ENCODE assay signal across 15 cellular contexts in the genomic region with DNA sequence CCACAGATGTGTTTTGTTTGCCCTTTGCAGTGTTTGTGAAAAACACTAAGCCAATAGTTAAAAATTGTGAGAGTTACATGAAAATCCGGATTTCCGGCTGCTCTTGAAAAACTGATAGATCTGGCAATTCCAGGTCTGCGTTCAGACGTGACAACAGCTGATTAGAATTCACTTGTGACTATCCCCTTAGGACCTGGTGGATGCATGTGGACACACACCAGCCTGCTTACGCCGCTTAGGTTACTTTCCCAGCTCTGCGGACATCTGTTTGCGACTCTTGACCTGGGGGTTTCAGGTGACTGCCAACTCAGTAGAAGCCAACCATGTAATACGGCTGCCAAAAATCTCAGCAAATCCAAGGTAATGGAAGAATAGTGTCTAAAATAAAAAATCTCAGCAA. TPM values are rescaled to one million over a fixed set of nuclear protein-coding genes. Genes with fewer than 3 reads are reported as not detected.
A peak's percentile ranks its signal among the peaks of the same experiment; 100 is the strongest.
DNase-seq lines count a peak whose midpoint lies in the region; ATAC-seq and TF ChIP-seq lines count a peak whose summit lies in the region.
"Had no signal": no experiment of that assay in that cellular context is flagged by ENCODE, and none has a peak within 500 bp of the region (broad histone marks: within the 10 kb centered on the region; RNA-seq: fewer than 3 reads in every experiment).

No MANE protein-coding gene starts in this region.

- no peaks in the 10 kb centered on the region for H3K27me3 ChIP-seq in MG63
- H3K27me3 ChIP-seq: BLaER1 had no signal

- no peak for ATAC-seq in activated T-helper 17 cell treated with anti-CD3 and anti-CD28 coated beads, Interleukin-2, amount 50 U/mL, for 72 hours (replicated peaks)
- ATAC-seq in activated CD4-positive, alpha-beta T cell treated with anti-CD3 and anti-CD28 coated beads for 36 hours: no peak
- no peak for ATAC-seq in HG02885 (IDR thresholded peaks at IDR 0.05; ENCODE audit: poor library complexity, unreplicated experiment)

- intact Hi-C loops in CD14-positive monocyte (cut with micrococcal nuclease): loop anchor here in 1 of 2 donors (10.0 kb wide), 1 partner anchor 126 kb away; no protein-coding TSS in a partner anchor
- intact Hi-C loops in activated CD4-positive, alpha-beta T cell treated with anti-CD3 and anti-CD28 coated beads for 36 hours (cut with DNase I, micrococcal nuclease): no loop called here

- H3K27me3 Mint-ChIP-seq in CD14-positive monocyte (ENCODE audit: low read depth in 3 of 3) (no peaks in the 10 kb centered on the region), glutamatergic neuron (ENCODE audit: unreplicated experiment) (no peaks in the 10 kb centered on the region), progenitor cell of endocrine pancreas (no peaks in the 10 kb centered on the region)
- H3K27me3 Mint-ChIP-seq in activated T-helper 17 cell treated with anti-CD3 and anti-CD28 coated beads, Interleukin-2, amount 50 U/mL, for 72 hours: no peaks in the 10 kb centered on the region
- no peaks in the 10 kb centered on the region for H3K27me3 Mint-ChIP-seq in activated CD4-positive, alpha-beta T cell treated with anti-CD3 and anti-CD28 coated beads for 36 hours

- peak overlapping the region; percentile 79 to 97 (median 90) for H3K27ac Mint-ChIP-seq in CD14-positive monocyte
- H3K27ac Mint-ChIP-seq in activated T-helper 17 cell treated with anti-CD3 and anti-CD28 coated beads, Interleukin-2, amount 50 U/mL, for 72 hours: peak overlapping the region; percentile 23
- peak overlapping the region; percentile 50 for H3K27ac Mint-ChIP-seq in glutamatergic neuron (ENCODE audit: unreplicated experiment)
- peak overlapping the region; percentile 21 for H3K27ac Mint-ChIP-seq in progenitor cell of endocrine pancreas
- no peak overlapping the region for H3K27ac Mint-ChIP-seq in activated CD4-positive, alpha-beta T cell treated with anti-CD3 and anti-CD28 coated beads for 36 hours

- H3K36me3 Mint-ChIP-seq in CD14-positive monocyte (peaks cover 48 to 80% of the 10 kb centered on the region in 2 donors), glutamatergic neuron (ENCODE audit: unreplicated experiment) (no peaks in the 10 kb centered on the region), progenitor cell of endocrine pancreas (ENCODE audit: insufficient read depth) (peaks cover 13% of the 10 kb centered on the region)
- peaks cover 95% of the 10 kb centered on the region for H3K36me3 Mint-ChIP-seq in activated T-helper 17 cell treated with anti-CD3 and anti-CD28 coated beads, Interleukin-2, amount 50 U/mL, for 72 hours (ENCODE audit: low read depth)
- H3K36me3 Mint-ChIP-seq in activated CD4-positive, alpha-beta T cell treated with anti-CD3 and anti-CD28 coated beads for 36 hours (ENCODE audit: low read depth): peaks cover 26% of the 10 kb centered on the region

- H3K9me3 Mint-ChIP-seq in CD14-positive monocyte: peaks cover 0 to 6% (median 4%) of the 10 kb centered on the region in 7 donors
- no peaks in the 10 kb centered on the region for H3K9me3 Mint-ChIP-seq in activated T-helper 17 cell treated with anti-CD3 and anti-CD28 coated beads, Interleukin-2, amount 50 U/mL, for 72 hours
- H3K9me3 Mint-ChIP-seq in glutamatergic neuron (ENCODE audit: unreplicated experiment): peaks cover 2% of the 10 kb centered on the region
- no peaks in the 10 kb centered on the region for H3K9me3 Mint-ChIP-seq in progenitor cell of endocrine pancreas (ENCODE audit: low read depth)
- H3K9me3 Mint-ChIP-seq in activated CD4-positive, alpha-beta T cell treated with anti-CD3 and anti-CD28 coated beads for 36 hours (ENCODE audit: low read depth): no peaks in the 10 kb centered on the region

- no peak for TF ChIP-seq CTCF in CD14-positive monocyte (IDR thresholded peaks at IDR 0.05)
- TF ChIP-seq CTCF in glutamatergic neuron (IDR thresholded peaks at IDR 0.05; ENCODE audit: partially characterized antibody, unreplicated experiment): no peak
- TF ChIP-seq CTCF in progenitor cell of endocrine pancreas (IDR thresholded peaks at IDR 0.05; ENCODE audit: unreplicated experiment): no peak

- peaks cover 30% of the 10 kb centered on the region for H3K4me1 Mint-ChIP-seq in CD14-positive monocyte
- no peaks in the 10 kb centered on the region for H3K4me1 Mint-ChIP-seq in activated T-helper 17 cell treated with anti-CD3 and anti-CD28 coated beads, Interleukin-2, amount 50 U/mL, for 72 hours
- peaks cover 18% of the 10 kb centered on the region for H3K4me1 Mint-ChIP-seq in glutamatergic neuron (ENCODE audit: low read depth, unreplicated experiment)
- no peaks in the 10 kb centered on the region for H3K4me1 Mint-ChIP-seq in progenitor cell of endocrine pancreas (ENCODE audit: low read depth)
- H3K4me1 Mint-ChIP-seq in activated CD4-positive, alpha-beta T cell treated with anti-CD3 and anti-CD28 coated beads for 36 hours: no peaks in the 10 kb centered on the region

- no peak overlapping the region for H3K4me3 ChIP-seq in MG63
- H3K4me3 ChIP-seq: BLaER1 had no signal

- H3K4me3 Mint-ChIP-seq in CD14-positive monocyte (peak overlapping the region; percentile 78 to 95), glutamatergic neuron (ENCODE audit: unreplicated experiment) (peak overlapping the region; percentile 37), progenitor cell of endocrine pancreas (ENCODE audit: low read depth) (no peak overlapping the region)
- H3K4me3 Mint-ChIP-seq in activated T-helper 17 cell treated with anti-CD3 and anti-CD28 coated beads, Interleukin-2, amount 50 U/mL, for 72 hours: no peak overlapping the region
- no peak overlapping the region for H3K4me3 Mint-ChIP-seq in activated CD4-positive, alpha-beta T cell treated with anti-CD3 and anti-CD28 coated beads for 36 hours

- CTCF ChIA-PET in activated CD4-positive, alpha-beta T cell treated with anti-CD3 and anti-CD28 coated beads for 36 hours (lab: Charles Lee): interaction anchor here (0.6 to 1.8 kb wide), 4 partner anchors 11 to 545 kb away, joined by 3 to 12 read pairs (median 6); no protein-coding TSS in a partner anchor

- peaks cover 31% of the 10 kb centered on the region for H3K36me3 ChIP-seq in MG63

- H3K9me3 ChIP-seq in MG63: no peaks in the 10 kb centered on the region
- H3K9me3 ChIP-seq: BLaER1 had no signal

- POLR2A ChIA-PET in activated CD4-positive, alpha-beta T cell treated with anti-CD3 and anti-CD28 coated beads for 36 hours (lab: Charles Lee): no interaction called here

- DNase-seq in CD14-positive monocyte (ENCODE audit: low spot score) (no peak), glutamatergic neuron (peak; percentile 25), progenitor cell of endocrine pancreas (ENCODE audit: low spot score, unreplicated experiment) (no peak), MG63 (no peak), DMS79 treated with DMSO at 0.1 percent for 48 hours (lab: John Stamatoyannopoulos, UW) (no peak)
- DNase-seq in activated CD4-positive, alpha-beta T cell treated with anti-CD3 and anti-CD28 coated beads for 36 hours: no peak
- DNase-seq: GF-D8, GOT3, NCI-H1092 treated with DMSO at 0.1 percent for 48 hours, NCI-H1694 treated with DMSO at 0.1 percent for 48 hours, NCI-H2107, NCI-H526 treated with DMSO at 0.1 percent for 48 hours had no signal

RNA-seq across cellular contexts. Expression of a gene that starts 24.3 kb away (rescaled TPM):
- 1 to 10 TPM; 3.9 to 8.5 TPM for polyA plus RNA-seq in CD14-positive monocyte
- 10 to 100 TPM; 38.3 to 53.3 TPM for total RNA-seq in activated T-helper 17 cell treated with anti-CD3 and anti-CD28 coated beads, Interleukin-2, amount 50 U/mL, for 72 hours
- total RNA-seq in glutamatergic neuron (ENCODE audit: unreplicated experiment) (96.4 TPM), progenitor cell of endocrine pancreas (75.2 and 87.4 TPM in 2 replicates)
- 5.1 and 6.9 TPM in 2 replicates for total RNA-seq in MG63 (2014; rRNA removed; shearing (Covaris generic); ENCODE audit: low replicate concordance)
- total RNA-seq in activated CD4-positive, alpha-beta T cell treated with anti-CD3 and anti-CD28 coated beads for 36 hours: 10 to 100 TPM; 57.6 to 73.2 TPM

RNA-seq across cellular contexts. Expression of a gene that starts 42.0 kb away (rescaled TPM):
- under 1 TPM; 0.09 to 0.13 TPM for polyA plus RNA-seq in CD14-positive monocyte
- total RNA-seq in activated T-helper 17 cell treated with anti-CD3 and anti-CD28 coated beads, Interleukin-2, amount 50 U/mL, for 72 hours: 10 to 100 TPM; 15.0 to 22.0 TPM
- total RNA-seq in glutamatergic neuron (ENCODE audit: unreplicated experiment): 9.4 TPM
- total RNA-seq in progenitor cell of endocrine pancreas: 27.2 and 28.0 TPM in 2 replicates
- total RNA-seq in MG63 (2014; rRNA removed; shearing (Covaris generic); ENCODE audit: low replicate concordance): 5.7 and 6.7 TPM in 2 replicates
- total RNA-seq in activated CD4-positive, alpha-beta T cell treated with anti-CD3 and anti-CD28 coated beads for 36 hours: 10 to 100 TPM; 13.8 to 25.9 TPM

Comparison
In these comparisons a context has a peak if more than half of its experiments do, and no peak if none do; other contexts are left out.
1. H3K4me3 Mint-ChIP-seq: peak in CD14-positive monocyte (2 of 2) and glutamatergic neuron (single experiment); none in activated T-helper 17 cell treated with anti-CD3 and anti-CD28 coated beads, Interleukin-2, amount 50 U/mL, for 72 hours (single experiment), progenitor cell of endocrine pancreas (single experiment) and activated CD4-positive, alpha-beta T cell treated with anti-CD3 and anti-CD28 coated beads for 36 hours (single experiment).